13 cellular contexts compared by ENCODE assay signal in the genomic region with DNA sequence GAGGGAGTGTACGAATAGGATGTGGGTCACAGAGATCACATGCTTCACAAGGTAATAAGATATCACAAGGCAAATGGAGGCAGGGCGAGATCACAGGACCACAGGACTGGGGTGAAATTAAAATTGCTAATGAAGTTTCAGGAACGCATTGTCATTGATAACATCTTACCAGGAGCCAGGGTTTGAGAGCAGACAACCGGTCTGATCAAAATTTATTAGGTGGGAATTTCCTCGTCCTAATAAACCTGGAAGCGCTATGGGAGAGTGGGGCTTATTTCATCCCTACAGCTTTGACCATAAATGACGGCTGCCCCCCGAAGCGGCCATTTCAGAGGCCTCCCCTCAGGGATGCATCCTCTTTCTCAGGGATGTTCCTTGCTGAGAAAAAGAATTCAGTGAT. TPM values are rescaled to one million over a fixed set of nuclear protein-coding genes. Genes with fewer than 3 reads are reported as not detected.
"Had no signal": no experiment of that assay in that cellular context is flagged by ENCODE, and none has a peak within 500 bp of the region (broad histone marks: within the 10 kb centered on the region; RNA-seq: fewer than 3 reads in every experiment).

No MANE protein-coding gene starts in this region.

RNA-seq across cellular contexts. Expression of gene ITGAM, which starts 14.2 kb away (rescaled TPM):
- total RNA-seq: cardiac muscle cell had no signal
- polyA plus RNA-seq: cardiac muscle cell had no signal

RNA-seq across cellular contexts. Expression of gene PYDC1, which starts 28.6 kb away (rescaled TPM):
- total RNA-seq: activated CD4-positive, alpha-beta memory T cell treated with anti-CD3 and anti-CD28 coated beads, Interleukin-2, amount 10 ng/mL, durations not matched to agents 7 days and 5 days; activated CD4-positive, alpha-beta T cell treated with anti-CD3 and anti-CD28 coated beads, Interleukin-2, amount 10 ng/mL, durations not matched to agents 7 days and 5 days; activated naive CD4-positive, alpha-beta T cell treated with anti-CD3 and anti-CD28 coated beads, Interleukin-2, amount 50 U/mL, for 72 hours; activated naive CD8-positive, alpha-beta T cell treated with anti-CD3 and anti-CD28 coated beads, Interleukin-2, amount 10 ng/mL, durations not matched to agents 7 days and 5 days; activated T-cell treated with anti-CD3 and anti-CD28 coated beads, Interleukin-2, amount 50 U/mL, for 72 hours; ascending aorta; breast epithelium; cardiac muscle cell; colonic mucosa; esophagus muscularis mucosa; foreskin keratinocyte; gastrocnemius medialis; T-helper 1 cell treated with Interleukin-12 subunit alpha and Interleukin-12 subunit beta and Interleukin-4 antibody, amounts not matched to agents 30 ng/mL and 1 ng/mL, for 36 hours had no signal
- polyA plus RNA-seq: cardiac muscle cell, foreskin keratinocyte had no signal

RNA-seq across cellular contexts. Expression of gene TRIM72, which starts 31.6 kb away (rescaled TPM):
- total RNA-seq: activated CD4-positive, alpha-beta T cell treated with anti-CD3 and anti-CD28 coated beads, Interleukin-2, amount 10 ng/mL, durations not matched to agents 7 days and 5 days; activated naive CD8-positive, alpha-beta T cell treated with anti-CD3 and anti-CD28 coated beads, Interleukin-2, amount 10 ng/mL, durations not matched to agents 7 days and 5 days; ascending aorta; foreskin keratinocyte; T-helper 1 cell treated with Interleukin-12 subunit alpha and Interleukin-12 subunit beta and Interleukin-4 antibody, amounts not matched to agents 30 ng/mL and 1 ng/mL, for 36 hours had no signal
- polyA plus RNA-seq: cardiac muscle cell, foreskin keratinocyte had no signal
